ENCODE assay signal across 8 cellular contexts in genomic region chr3:128011140-128011539, GRCh38. TPM values are rescaled to one million over a fixed set of nuclear protein-coding genes. Genes with fewer than 3 reads are reported as not detected.
DNase-seq lines count a peak whose midpoint lies in the region; TF ChIP-seq lines count a peak whose summit lies in the region.

No MANE protein-coding gene starts in this region.

- no peaks in the 10 kb centered on the region for H3K9me3 Mint-ChIP-seq in type B pancreatic cell

- H3K4me1 ChIP-seq in tibial nerve: peaks cover 0 to 13% (median 0%) of the 10 kb centered on the region in 4 donors

- no peaks in the 10 kb centered on the region for H3K36me3 ChIP-seq in tibial nerve

- H3K27me3 ChIP-seq in tibial nerve: peaks cover 0 to 19% of the 10 kb centered on the region in 2 donors

- H3K4me1 Mint-ChIP-seq in type B pancreatic cell (ENCODE audit: unreplicated experiment): peaks cover 5% of the 10 kb centered on the region

- in situ Hi-C loops in SK-MEL-5 (cut with HindIII; ENCODE audit: low pct_unique_long_range_greater_than_20kb, low sequenced_read_pairs): no loop called here

- no peak overlapping the region for H3K4me3 ChIP-seq in tibial nerve

- TF ChIP-seq EP300 in Ishikawa (IDR thresholded peaks at IDR 0.05; ENCODE audit: borderline replicate concordance) (no peak), tibial nerve (IDR thresholded peaks at IDR 0.05) (no peak)

- no peak overlapping the region for H3K27ac ChIP-seq in tibial nerve

- no peak for TF ChIP-seq POLR2A in tibial nerve (IDR thresholded peaks at IDR 0.05)

- peak; percentile 66 for TF ChIP-seq CTCF in type B pancreatic cell (conservative IDR thresholded peaks at IDR 0.05)
- no peak for TF ChIP-seq CTCF in tibial nerve (IDR thresholded peaks at IDR 0.05)

- H3K9me3 ChIP-seq in tibial nerve: no peaks in the 10 kb centered on the region

- H3K4me3 Mint-ChIP-seq in type B pancreatic cell: peak overlapping the region; percentile 42

- 5 to 16% methylated on average over 9 to 12 of the region's 12 CpGs for WGBS in tibial nerve, 2 donors

- no peaks in the 10 kb centered on the region for H3K36me3 Mint-ChIP-seq in type B pancreatic cell

- H3K27me3 Mint-ChIP-seq in type B pancreatic cell: peaks cover 2% of the 10 kb centered on the region

- H3K27ac Mint-ChIP-seq in type B pancreatic cell: peak overlapping the region; percentile 50

- peak; percentile 56 for DNase-seq in DMS153 treated with DMSO at 0.1 percent for 48 hours (lab: John Stamatoyannopoulos, UW; ENCODE audit: unreplicated experiment)
- peak; percentile 69 for DNase-seq in SK-MEL-5 (ENCODE audit: low read depth, low spot score)
- peak; percentile 33 for DNase-seq in glomerular visceral epithelial cell (ENCODE audit: extremely low spot score)
- DNase-seq in type B pancreatic cell (ENCODE audit: extremely low spot score, unreplicated experiment): no peak
- DNase-seq in activated CD8-positive, alpha-beta memory T cell treated with anti-CD3 and anti-CD28 coated beads, Interleukin-2, amount 50 U/mL, for 48 hours: no peak
- DNase-seq in SKM-1 (lab: John Stamatoyannopoulos, UW; ENCODE audit: unreplicated experiment): no peak
- DNase-seq in tibial nerve (ENCODE audit: low spot score in 2 of 2): no peak

- TF ChIP-seq RAD21 in Ishikawa (IDR thresholded peaks at IDR 0.05; ENCODE audit: low read depth): peak; percentile 55

TF ChIP-seq in Ishikawa, 13 proteins besides CTCF, POLR2A, EP300 and RAD21:
- TF ChIP-seq FOXM1 (IDR thresholded peaks at IDR 0.05; ENCODE audit: borderline replicate concordance, low read depth) (no peak), USF1 (IDR thresholded peaks at IDR 0.05) (no peak), TAF1 (IDR thresholded peaks at IDR 0.05; ENCODE audit: low read depth) (no peak), ZBTB7A (IDR thresholded peaks at IDR 0.05; ENCODE audit: low read depth) (no peak), YY1 (IDR thresholded peaks at IDR 0.05; ENCODE audit: low read depth) (no peak), CREB1 (IDR thresholded peaks at IDR 0.05; ENCODE audit: low read depth) (no peak), NFIC (IDR thresholded peaks at IDR 0.05) (no peak), TCF12 (IDR thresholded peaks at IDR 0.05; ENCODE audit: low read depth) (no peak), CEBPB (IDR thresholded peaks at IDR 0.05) (no peak), MAX (IDR thresholded peaks at IDR 0.05) (no peak), TEAD4 (IDR thresholded peaks at IDR 0.05) (no peak), EGR1 (IDR thresholded peaks at IDR 0.05) (no peak)
- TF ChIP-seq, protein P1, sequence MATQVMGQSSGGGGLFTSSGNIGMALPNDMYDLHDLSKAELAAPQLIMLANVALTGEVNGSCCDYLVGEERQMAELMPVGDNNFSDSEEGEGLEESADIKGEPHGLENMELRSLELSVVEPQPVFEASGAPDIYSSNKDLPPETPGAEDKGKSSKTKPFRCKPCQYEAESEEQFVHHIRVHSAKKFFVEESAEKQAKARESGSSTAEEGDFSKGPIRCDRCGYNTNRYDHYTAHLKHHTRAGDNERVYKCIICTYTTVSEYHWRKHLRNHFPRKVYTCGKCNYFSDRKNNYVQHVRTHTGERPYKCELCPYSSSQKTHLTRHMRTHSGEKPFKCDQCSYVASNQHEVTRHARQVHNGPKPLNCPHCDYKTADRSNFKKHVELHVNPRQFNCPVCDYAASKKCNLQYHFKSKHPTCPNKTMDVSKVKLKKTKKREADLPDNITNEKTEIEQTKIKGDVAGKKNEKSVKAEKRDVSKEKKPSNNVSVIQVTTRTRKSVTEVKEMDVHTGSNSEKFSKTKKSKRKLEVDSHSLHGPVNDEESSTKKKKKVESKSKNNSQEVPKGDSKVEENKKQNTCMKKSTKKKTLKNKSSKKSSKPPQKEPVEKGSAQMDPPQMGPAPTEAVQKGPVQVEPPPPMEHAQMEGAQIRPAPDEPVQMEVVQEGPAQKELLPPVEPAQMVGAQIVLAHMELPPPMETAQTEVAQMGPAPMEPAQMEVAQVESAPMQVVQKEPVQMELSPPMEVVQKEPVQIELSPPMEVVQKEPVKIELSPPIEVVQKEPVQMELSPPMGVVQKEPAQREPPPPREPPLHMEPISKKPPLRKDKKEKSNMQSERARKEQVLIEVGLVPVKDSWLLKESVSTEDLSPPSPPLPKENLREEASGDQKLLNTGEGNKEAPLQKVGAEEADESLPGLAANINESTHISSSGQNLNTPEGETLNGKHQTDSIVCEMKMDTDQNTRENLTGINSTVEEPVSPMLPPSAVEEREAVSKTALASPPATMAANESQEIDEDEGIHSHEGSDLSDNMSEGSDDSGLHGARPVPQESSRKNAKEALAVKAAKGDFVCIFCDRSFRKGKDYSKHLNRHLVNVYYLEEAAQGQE (IDR thresholded peaks at IDR 0.05; ENCODE audit: low read depth): no peak

RNA-seq across cellular contexts. Expression of gene SEC61A1, which starts 41.1 kb away (rescaled TPM):
- total RNA-seq in SK-MEL-5 (2014; rRNA removed; shearing (Covaris generic)): 250 and 253 TPM in 2 replicates
- polyA plus RNA-seq in SK-MEL-5 (2015; cell fraction: cytosol; rRNA removed): 222 and 280 TPM in 2 replicates
- polyA plus RNA-seq in SK-MEL-5 (2015; cell fraction: nucleus; rRNA removed): 168 and 176 TPM in 2 replicates
- total RNA-seq in type B pancreatic cell (ENCODE audit: low replicate concordance): 207 and 230 TPM in 2 replicates
- total RNA-seq in tibial nerve: 100 to 1,000 TPM in 3 of 4 donors, 10 to 100 TPM in 1; 93.3 to 155 (median 108) TPM

Comparison
In these comparisons a context has a peak if more than half of its experiments do, and no peak if none do; other contexts are left out.
1. DNase-seq: peak in DMS153 treated with DMSO at 0.1 percent for 48 hours (single experiment), SK-MEL-5 (single experiment) and glomerular visceral epithelial cell (single experiment); none in type B pancreatic cell (single experiment), activated CD8-positive, alpha-beta memory T cell treated with anti-CD3 and anti-CD28 coated beads, Interleukin-2, amount 50 U/mL, for 48 hours (single experiment), SKM-1 (single experiment) and tibial nerve (0 of 2).